In genomic region chr6:161370882-161371281, GRCh38 we compare ENCODE assay signal across 1 cellular context.
TF ChIP-seq lines count a peak whose summit lies in the region.

No MANE protein-coding gene starts in this region.

TF ChIP-seq in H1, 55 proteins besides CTCF, POLR2A, EP300 and RAD21 (continued from another document):
- TF ChIP-seq BRCA1 (IDR thresholded peaks at IDR 0.05; ENCODE audit: low read depth, low read length) (no peak), HDAC6 (IDR thresholded peaks at IDR 0.05; ENCODE audit: low read depth, low read length) (no peak), TCF12 (IDR thresholded peaks at IDR 0.05; ENCODE audit: low read depth, low read length) (no peak), HDAC2 (IDR thresholded peaks at IDR 0.05; ENCODE audit: borderline replicate concordance in 1 of 2, low read depth in 2 of 2, low read length in 2 of 2) (no peak), POLR2AphosphoS5 (IDR thresholded peaks at IDR 0.05; ENCODE audit: low read depth, low read length) (no peak), MAX (IDR thresholded peaks at IDR 0.05) (peak; percentile 70), CHD2 (IDR thresholded peaks at IDR 0.05; ENCODE audit: low read length) (no peak), CBX8 (IDR thresholded peaks at IDR 0.05; ENCODE audit: borderline replicate concordance, low read depth, low read length) (no peak), BCL11A (IDR thresholded peaks at IDR 0.05; ENCODE audit: low read depth in 2 of 2, low read length in 2 of 2) (no peak), POU5F1 (IDR thresholded peaks at IDR 0.05; ENCODE audit: low read depth, low read length) (no peak), JUND (IDR thresholded peaks at IDR 0.05; ENCODE audit: low read length) (no peak)
